36 cellular contexts compared by ENCODE assay signal in the genomic region with DNA sequence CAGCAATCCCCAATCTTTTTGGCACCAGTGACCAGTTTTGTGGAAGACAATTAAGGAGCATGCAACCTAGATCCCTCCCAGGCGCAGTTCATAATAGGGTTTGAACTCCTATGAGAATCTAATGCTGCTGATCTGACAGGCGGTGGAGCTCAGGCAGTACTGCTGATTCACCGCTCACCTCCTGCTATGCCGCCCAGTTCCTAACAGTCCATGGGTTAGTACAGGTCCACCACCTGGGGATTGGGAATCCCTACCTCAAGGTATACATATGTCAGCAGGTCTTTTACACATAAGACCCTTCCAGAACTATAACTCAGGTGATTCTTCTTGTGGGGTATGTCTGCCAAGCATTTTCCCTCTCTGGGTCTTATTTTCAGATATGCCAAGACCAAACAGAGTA.
"Had no signal": no experiment of that assay in that cellular context is flagged by ENCODE, and none has a peak within 500 bp of the region (broad histone marks: within the 10 kb centered on the region; RNA-seq: fewer than 3 reads in every experiment).

No MANE protein-coding gene starts in this region.

- H3K27me3 Mint-ChIP-seq: activated B cell treated with CpG ODN at 0.5 μM for 24 hours; activated CD4-positive, alpha-beta memory T cell treated with anti-CD3 and anti-CD28 coated beads for 36 hours; activated CD4-positive, alpha-beta T cell treated with anti-CD3 and anti-CD28 coated beads, Interleukin-2, amount 10 ng/mL, durations not matched to agents 24 days and 14 days; activated CD8-positive, alpha-beta T cell treated with anti-CD3 and anti-CD28 coated beads for 36 hours; activated naive CD4-positive, alpha-beta T cell treated with anti-CD3 and anti-CD28 coated beads, Interleukin-2, amount 10 ng/mL, durations not matched to agents 7 days and 5 days; activated naive CD4-positive, alpha-beta T cell treated with anti-CD3 and anti-CD28 coated beads, Interleukin-2, amount 50 U/mL, for 24 hours; activated naive CD8-positive, alpha-beta T cell; activated naive CD8-positive, alpha-beta T cell treated with anti-CD3 and anti-CD28 coated beads, Interleukin-2, amount 50 U/mL, for 24 hours; activated T-cell treated with anti-CD3 and anti-CD28 coated beads, Interleukin-2, amount 50 U/mL, for 24 hours had no signal

- H3K27me3 ChIP-seq: ascending aorta, cardiac muscle cell had no signal

- H3K9me3 ChIP-seq: ascending aorta had no signal

- H3K4me3 Mint-ChIP-seq: activated B cell treated with CpG ODN at 0.5 μM for 24 hours; activated CD4-positive, alpha-beta memory T cell treated with anti-CD3 and anti-CD28 coated beads for 36 hours; activated CD4-positive, alpha-beta T cell treated with anti-CD3 and anti-CD28 coated beads, Interleukin-2, amount 10 ng/mL, durations not matched to agents 24 days and 14 days; activated CD8-positive, alpha-beta T cell treated with anti-CD3 and anti-CD28 coated beads for 36 hours; activated naive CD4-positive, alpha-beta T cell treated with anti-CD3 and anti-CD28 coated beads, Interleukin-2, amount 10 ng/mL, durations not matched to agents 7 days and 5 days; activated naive CD4-positive, alpha-beta T cell treated with anti-CD3 and anti-CD28 coated beads, Interleukin-2, amount 50 U/mL, for 24 hours; activated naive CD8-positive, alpha-beta T cell; activated naive CD8-positive, alpha-beta T cell treated with anti-CD3 and anti-CD28 coated beads, Interleukin-2, amount 10 ng/mL, durations not matched to agents 7 days and 5 days; activated naive CD8-positive, alpha-beta T cell treated with anti-CD3 and anti-CD28 coated beads, Interleukin-2, amount 50 U/mL, for 24 hours; activated T-cell treated with anti-CD3 and anti-CD28 coated beads, Interleukin-2, amount 50 U/mL, for 24 hours; brain; central memory CD8-positive, alpha-beta T cell; T-helper 1 cell treated with Interleukin-12 subunit alpha and Interleukin-12 subunit beta and Interleukin-4 antibody, amounts not matched to agents 30 μg/mL and 1 μg/mL, for 36 hours; T-helper 2 cell treated with Interferon-gamma antibody and Interleukin-4, amounts not matched to agents 5 μg/mL and 100 μg/mL, for 36 hours had no signal

- H3K4me1 ChIP-seq: ascending aorta had no signal

- DNase-seq: activated B cell treated with CpG ODN at 0.5 μM for 24 hours; activated CD4-positive, alpha-beta memory T cell treated with anti-CD3 and anti-CD28 coated beads for 36 hours; activated CD4-positive, alpha-beta T cell treated with anti-CD3 and anti-CD28 coated beads for 4 hours; activated CD4-positive, alpha-beta T cell treated with anti-CD3 and anti-CD28 coated beads, Interleukin-2, amount 10 ng/mL, durations not matched to agents 24 days and 14 days; activated CD4-positive, alpha-beta T cell treated with anti-CD3 and anti-CD28 coated beads, Interleukin-2, amount 50 U/mL, for 1 hour; activated CD4-positive, alpha-beta T cell treated with anti-CD3 and anti-CD28 coated beads, Interleukin-2, amount 50 U/mL, for 4 hours; activated CD4-positive, CD25-positive, alpha-beta regulatory T cell treated with anti-CD3 and anti-CD28 coated beads, Interleukin-2, amount 50 U/mL, for 72 hours; activated CD8-positive, alpha-beta memory T cell treated with anti-CD3 and anti-CD28 coated beads, Interleukin-2, amount 50 U/mL, for 4 hours; activated CD8-positive, alpha-beta T cell treated with anti-CD3 and anti-CD28 coated beads for 36 hours; activated effector memory CD4-positive, alpha-beta T cell treated with Interleukin-2 at 50 U/mL for 16 hours; activated gamma-delta T cell; activated naive CD4-positive, alpha-beta T cell treated with anti-CD3 and anti-CD28 coated beads, Interleukin-2, amount 10 ng/mL, durations not matched to agents 7 days and 5 days; activated naive CD4-positive, alpha-beta T cell treated with Interleukin-2 at 50 U/mL for 16 hours; activated naive CD8-positive, alpha-beta T cell treated with anti-CD3 and anti-CD28 coated beads, Interleukin-2, amount 10 ng/mL, durations not matched to agents 7 days and 5 days; activated naive CD8-positive, alpha-beta T cell treated with anti-CD3 and anti-CD28 coated beads, Interleukin-2, amount 50 U/mL, for 24 hours; activated T-cell treated with anti-CD3 and anti-CD28 coated beads, Interleukin-2, amount 50 U/mL, for 24 hours; activated T-cell treated with anti-CD3 and anti-CD28 coated beads, Interleukin-2, amount 50 U/mL, for 48 hours; amygdala; anterior cingulate cortex; caudate nucleus; cerebellar nuclear complex; T-helper 1 cell; T-helper 2 cell; T-helper 9 cell had no signal

- H3K36me3 Mint-ChIP-seq: activated CD4-positive, alpha-beta memory T cell treated with anti-CD3 and anti-CD28 coated beads for 36 hours; activated naive CD4-positive, alpha-beta T cell treated with anti-CD3 and anti-CD28 coated beads, Interleukin-2, amount 10 ng/mL, durations not matched to agents 7 days and 5 days; activated naive CD4-positive, alpha-beta T cell treated with anti-CD3 and anti-CD28 coated beads, Interleukin-2, amount 50 U/mL, for 24 hours; activated naive CD8-positive, alpha-beta T cell; activated naive CD8-positive, alpha-beta T cell treated with anti-CD3 and anti-CD28 coated beads, Interleukin-2, amount 10 ng/mL, durations not matched to agents 7 days and 5 days; brain had no signal

- H3K27ac ChIP-seq: ascending aorta, cardiac muscle cell, VCaP had no signal

- H3K4me1 Mint-ChIP-seq: activated CD4-positive, alpha-beta T cell treated with anti-CD3 and anti-CD28 coated beads, Interleukin-2, amount 10 ng/mL, durations not matched to agents 24 days and 14 days; activated naive CD4-positive, alpha-beta T cell treated with anti-CD3 and anti-CD28 coated beads, Interleukin-2, amount 10 ng/mL, durations not matched to agents 7 days and 5 days; activated naive CD4-positive, alpha-beta T cell treated with anti-CD3 and anti-CD28 coated beads, Interleukin-2, amount 50 U/mL, for 24 hours; activated naive CD8-positive, alpha-beta T cell treated with anti-CD3 and anti-CD28 coated beads, Interleukin-2, amount 10 ng/mL, durations not matched to agents 7 days and 5 days; central memory CD8-positive, alpha-beta T cell had no signal

- H3K27ac Mint-ChIP-seq: activated B cell treated with CpG ODN at 0.5 μM for 24 hours; activated CD4-positive, alpha-beta memory T cell treated with anti-CD3 and anti-CD28 coated beads for 36 hours; activated CD4-positive, alpha-beta T cell treated with anti-CD3 and anti-CD28 coated beads, Interleukin-2, amount 10 ng/mL, durations not matched to agents 24 days and 14 days; activated CD8-positive, alpha-beta T cell treated with anti-CD3 and anti-CD28 coated beads for 36 hours; activated naive CD4-positive, alpha-beta T cell treated with anti-CD3 and anti-CD28 coated beads, Interleukin-2, amount 10 ng/mL, durations not matched to agents 7 days and 5 days; activated naive CD4-positive, alpha-beta T cell treated with anti-CD3 and anti-CD28 coated beads, Interleukin-2, amount 50 U/mL, for 24 hours; activated naive CD8-positive, alpha-beta T cell; activated naive CD8-positive, alpha-beta T cell treated with anti-CD3 and anti-CD28 coated beads, Interleukin-2, amount 10 ng/mL, durations not matched to agents 7 days and 5 days; activated naive CD8-positive, alpha-beta T cell treated with anti-CD3 and anti-CD28 coated beads, Interleukin-2, amount 50 U/mL, for 24 hours; activated T-cell treated with anti-CD3 and anti-CD28 coated beads, Interleukin-2, amount 50 U/mL, for 24 hours; activated T-helper 2 cell treated with anti-CD3 and anti-CD28 coated beads, Interferon-gamma antibody, Interleukin-2, Interleukin-4, amounts not matched to agents 10 μg/mL and 5 μg/mL and 100 μg/mL, durations not matched to agents 14 hours and 24 hours and 36 hours; brain; T-helper 1 cell treated with Interleukin-12 subunit alpha and Interleukin-12 subunit beta and Interleukin-4 antibody, amounts not matched to agents 30 μg/mL and 1 μg/mL, for 36 hours; T-helper 2 cell treated with Interferon-gamma antibody and Interleukin-4, amounts not matched to agents 5 μg/mL and 100 μg/mL, for 36 hours had no signal

- ATAC-seq: activated CD8-positive, alpha-beta T cell treated with anti-CD3 and anti-CD28 coated beads for 36 hours; activated naive CD8-positive, alpha-beta T cell treated with anti-CD3 and anti-CD28 coated beads, Interleukin-2, amount 50 U/mL, for 24 hours had no signal

- H3K36me3 ChIP-seq: ascending aorta, cardiac muscle cell had no signal

- H3K9me3 Mint-ChIP-seq: activated B cell treated with CpG ODN at 0.5 μM for 24 hours; activated CD4-positive, alpha-beta memory T cell treated with anti-CD3 and anti-CD28 coated beads for 36 hours; activated CD8-positive, alpha-beta T cell treated with anti-CD3 and anti-CD28 coated beads for 36 hours; activated naive CD4-positive, alpha-beta T cell treated with anti-CD3 and anti-CD28 coated beads, Interleukin-2, amount 10 ng/mL, durations not matched to agents 7 days and 5 days; activated naive CD4-positive, alpha-beta T cell treated with anti-CD3 and anti-CD28 coated beads, Interleukin-2, amount 50 U/mL, for 24 hours; activated naive CD8-positive, alpha-beta T cell treated with anti-CD3 and anti-CD28 coated beads, Interleukin-2, amount 10 ng/mL, durations not matched to agents 7 days and 5 days; activated T-cell treated with anti-CD3 and anti-CD28 coated beads, Interleukin-2, amount 50 U/mL, for 24 hours; activated T-helper 2 cell treated with anti-CD3 and anti-CD28 coated beads, Interferon-gamma antibody, Interleukin-2, Interleukin-4, amounts not matched to agents 10 μg/mL and 5 μg/mL and 100 μg/mL, durations not matched to agents 14 hours and 24 hours and 36 hours; central memory CD8-positive, alpha-beta T cell; T-helper 2 cell treated with Interferon-gamma antibody and Interleukin-4, amounts not matched to agents 5 μg/mL and 100 μg/mL, for 36 hours had no signal

- H3K4me3 ChIP-seq: ascending aorta, cardiac muscle cell had no signal

- FAIRE-seq: bronchial epithelial cell, TTC549 had no signal
